ENCODE assay signal across 8 cellular contexts in genomic region chr18:57881818-57882413, GRCh38.
DNase-seq lines count a peak whose midpoint lies in the region; ATAC-seq lines count a peak whose summit lies in the region.

No MANE protein-coding gene starts in this region.

- ATAC-seq in GM18861 (IDR thresholded peaks at IDR 0.05; ENCODE audit: unreplicated experiment) (peak; percentile 75), HG03520 (IDR thresholded peaks at IDR 0.05; ENCODE audit: unreplicated experiment) (peak; percentile 79)

- peak; percentile 79 for DNase-seq in AG08395 (ENCODE audit: low spot score)
- peak; percentile 77 for DNase-seq in NCI-H748 treated with DMSO at 0.1 percent for 48 hours (lab: John Stamatoyannopoulos, UW)
- peak; percentile 49 to 61 for DNase-seq in activated CD4-positive, alpha-beta T cell treated with anti-CD3 and anti-CD28 coated beads, Interleukin-2, amount 50 U/mL, for 48 hours
- peak; percentile 66 for DNase-seq in ecto neural progenitor cell (ENCODE audit: low spot score)
- DNase-seq in medulla oblongata (ENCODE audit: extremely low spot score) = peak; percentile 94
- DNase-seq in stimulated activated CD8-positive, alpha-beta memory T cell treated with anti-CD3 and anti-CD28 coated beads, Interleukin-15, amount 100 ng/mL, for 48 hours (ENCODE audit: low read depth in 2 of 2) = peak; percentile 6 to 26

Comparison
In these comparisons a context has a peak if more than half of its experiments do, and no peak if none do; other contexts are left out.
1. Peak in every context shown above with its lines: DNase-seq and ATAC-seq.
2. DNase-seq: peak in every context shown above with its lines; median percentile 94 in medulla oblongata; 79 in AG08395; 77 in NCI-H748 treated with DMSO at 0.1 percent for 48 hours; 66 in ecto neural progenitor cell; 55 in activated CD4-positive, alpha-beta T cell treated with anti-CD3 and anti-CD28 coated beads, Interleukin-2, amount 50 U/mL, for 48 hours; 16 in stimulated activated CD8-positive, alpha-beta memory T cell treated with anti-CD3 and anti-CD28 coated beads, Interleukin-15, amount 100 ng/mL, for 48 hours.